In genomic region chr6:70414813-70415212, GRCh38 we compare ENCODE assay signal across 2 cellular contexts.
TF ChIP-seq lines count a peak whose summit lies in the region.

No MANE protein-coding gene starts in this region.

TF ChIP-seq in A549, 52 proteins besides CTCF, POLR2A, EP300 and RAD21 (continued from another document):
- TF ChIP-seq REST (IDR thresholded peaks at IDR 0.05): no peak
- no peak for TF ChIP-seq MAFK (IDR thresholded peaks at IDR 0.05; ENCODE audit: partially characterized antibody)
- no peak for TF ChIP-seq CBX2 (IDR thresholded peaks at IDR 0.05; ENCODE audit: borderline replicate concordance, low read depth)
- no peak for TF ChIP-seq NFE2L2 (conservative IDR thresholded peaks at IDR 0.05; ENCODE audit: low read length)
- no peak for TF ChIP-seq USF2 (IDR thresholded peaks at IDR 0.05)
- TF ChIP-seq ELK1 (IDR thresholded peaks at IDR 0.05; ENCODE audit: low read depth, low read length): no peak

TF ChIP-seq in HCT116, 20 proteins besides CTCF, POLR2A, EP300 and RAD21 (continued from another document):
- TF ChIP-seq REST (IDR thresholded peaks at IDR 0.05; ENCODE audit: low read depth): no peak
- TF ChIP-seq TCF7L2 (IDR thresholded peaks at IDR 0.05; ENCODE audit: borderline replicate concordance, extremely low read depth, insufficient read depth, insufficient read length): no peak
- TF ChIP-seq ZFX (IDR thresholded peaks at IDR 0.05): no peak
- TF ChIP-seq ZBTB33 (IDR thresholded peaks at IDR 0.05; ENCODE audit: extremely low read depth, insufficient replicate concordance, low read length): no peak
- no peak for TF ChIP-seq MAX (IDR thresholded peaks at IDR 0.05)
- TF ChIP-seq JUND (IDR thresholded peaks at IDR 0.05): no peak
- no peak for TF ChIP-seq ZNF274 (IDR thresholded peaks at IDR 0.05; ENCODE audit: low read depth, low read length)
- no peak for TF ChIP-seq EZH2 (IDR thresholded peaks at IDR 0.05)
